Comparison of ENCODE assay signal across 15 cellular contexts in the genomic region with DNA sequence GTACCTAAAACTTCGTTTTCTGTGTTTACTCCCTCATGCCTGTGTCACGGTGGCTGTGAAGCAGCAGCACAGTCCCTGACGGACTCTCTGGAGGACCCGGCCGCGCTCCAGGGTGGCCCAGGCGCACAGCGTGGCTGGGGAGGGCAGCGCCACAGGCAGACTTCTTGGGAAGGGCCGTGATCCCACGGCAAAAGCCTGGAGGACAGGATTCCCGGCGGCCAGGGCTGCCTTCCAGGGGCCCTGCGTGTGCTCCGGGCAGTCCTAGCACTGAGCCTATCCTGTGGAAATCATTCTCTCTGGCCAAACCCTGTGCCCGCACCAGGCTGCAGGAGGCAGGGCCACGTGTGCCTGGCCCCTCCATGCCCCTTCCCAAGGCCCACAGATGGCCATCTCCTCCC.
"Had no signal": no experiment of that assay in that cellular context is flagged by ENCODE, and none has a peak within 500 bp of the region (broad histone marks: within the 10 kb centered on the region; RNA-seq: fewer than 3 reads in every experiment).

No MANE protein-coding gene starts in this region.

- H3K27ac Mint-ChIP-seq: activated T-cell treated with anti-CD3 and anti-CD28 coated beads, Interleukin-2, amount 50 U/mL, for 72 hours; mesothelial cell of epicardium; nephron progenitor cell; stimulated activated naive CD8-positive, alpha-beta T cell treated with anti-CD3 and anti-CD28 coated beads, Interleukin-15, Interleukin-2, amounts not matched to agents 100 ng/mL and 50 ng/mL, for 24 hours had no signal

- H3K9me3 ChIP-seq: body of pancreas, upper lobe of left lung had no signal

- H3K4me1 Mint-ChIP-seq: mesothelial cell of epicardium had no signal

- H3K4me3 Mint-ChIP-seq: activated CD4-positive, alpha-beta T cell treated with anti-CD3 and anti-CD28 coated beads, Interleukin-2, amount 10 ng/mL, durations not matched to agents 24 days and 14 days; activated naive CD8-positive, alpha-beta T cell treated with anti-CD3 and anti-CD28 coated beads for 36 hours; activated T-cell treated with anti-CD3 and anti-CD28 coated beads, Interleukin-2, amount 50 U/mL, for 72 hours; mesothelial cell of epicardium; nephron progenitor cell; stimulated activated naive CD8-positive, alpha-beta T cell treated with anti-CD3 and anti-CD28 coated beads, Interleukin-15, Interleukin-2, amounts not matched to agents 100 ng/mL and 50 ng/mL, for 24 hours had no signal

- ATAC-seq: activated T-cell treated with anti-CD3 and anti-CD28 coated beads, Interleukin-2, amount 50 U/mL, for 72 hours; body of pancreas; left lobe of liver had no signal

- H3K27me3 ChIP-seq: body of pancreas, upper lobe of left lung had no signal

- H3K4me3 ChIP-seq: body of pancreas, skin epidermis, upper lobe of left lung had no signal

- H3K27me3 Mint-ChIP-seq: activated CD4-positive, alpha-beta T cell treated with anti-CD3 and anti-CD28 coated beads, Interleukin-2, amount 10 ng/mL, durations not matched to agents 24 days and 14 days; activated naive CD8-positive, alpha-beta T cell treated with anti-CD3 and anti-CD28 coated beads for 36 hours; stimulated activated naive CD8-positive, alpha-beta T cell treated with anti-CD3 and anti-CD28 coated beads, Interleukin-15, Interleukin-2, amounts not matched to agents 100 ng/mL and 50 ng/mL, for 24 hours had no signal

- H3K4me1 ChIP-seq: body of pancreas, upper lobe of left lung had no signal

- H3K9me3 Mint-ChIP-seq: activated CD4-positive, alpha-beta T cell treated with anti-CD3 and anti-CD28 coated beads, Interleukin-2, amount 10 ng/mL, durations not matched to agents 24 days and 14 days; activated naive CD8-positive, alpha-beta T cell treated with anti-CD3 and anti-CD28 coated beads for 36 hours; activated T-cell treated with anti-CD3 and anti-CD28 coated beads, Interleukin-2, amount 50 U/mL, for 72 hours; mesothelial cell of epicardium; nephron progenitor cell; stimulated activated naive CD8-positive, alpha-beta T cell treated with anti-CD3 and anti-CD28 coated beads, Interleukin-15, Interleukin-2, amounts not matched to agents 100 ng/mL and 50 ng/mL, for 24 hours had no signal

- DNase-seq: activated CD4-positive, CD25-positive, alpha-beta regulatory T cell; activated CD8-positive, alpha-beta memory T cell treated with anti-CD3 and anti-CD28 coated beads, Interleukin-2, amount 50 U/mL, for 4 hours; activated gamma-delta T cell; activated naive CD8-positive, alpha-beta T cell treated with anti-CD3 and anti-CD28 coated beads for 36 hours; amygdala; body of pancreas; hypothalamus; nephron progenitor cell had no signal

- H3K27ac ChIP-seq: body of pancreas, skin epidermis, upper lobe of left lung had no signal
